ENCODE assay signal across 8 cellular contexts in genomic region chr3:49092948-49093852, GRCh38.
DNase-seq lines count a peak whose midpoint lies in the region; ATAC-seq lines count a peak whose summit lies in the region.

No MANE protein-coding gene starts in this region.

- peak overlapping the region; percentile 94 for H3K4me3 ChIP-seq in effector memory CD4-positive, alpha-beta T cell (ENCODE audit: insufficient read depth, low read depth, low read length, poor library complexity, severe bottlenecking)

- DNase-seq in AG08396 (ENCODE audit: low spot score) (peak; percentile 79), NCI-H524 (lab: John Stamatoyannopoulos, UW) (peak; percentile 56 to 82), memory B cell (ENCODE audit: low spot score in 2 of 2) (peak; percentile 77 to 86)
- DNase-seq in activated CD8-positive, alpha-beta memory T cell treated with anti-CD3 and anti-CD28 coated beads for 1 hour (ENCODE audit: extremely low read depth in 1 of 2, low read depth in 1 of 2), result peak; percentile 45 to 74
- DNase-seq in effector memory CD4-positive, alpha-beta T cell, result peak; percentile 61 to 68 (median 67)
- peak; percentile 59 for DNase-seq in stimulated activated CD8-positive, alpha-beta memory T cell treated with anti-CD3 and anti-CD28 coated beads, Interleukin-12 subunit alpha, Interleukin-12 subunit beta, amount 100 ng/mL, for 1 hour (ENCODE audit: low read depth)

- H3K9me3 ChIP-seq in effector memory CD4-positive, alpha-beta T cell (ENCODE audit: control insufficient read depth, low read length), result no peaks in the 10 kb centered on the region

- peaks cover 10% of the 10 kb centered on the region for H3K36me3 ChIP-seq in effector memory CD4-positive, alpha-beta T cell (ENCODE audit: control insufficient read depth, insufficient read depth, low read length)

- ATAC-seq in GM18868 (IDR thresholded peaks at IDR 0.05; ENCODE audit: unreplicated experiment) (peak; percentile 40), HG03139 (IDR thresholded peaks at IDR 0.05; ENCODE audit: unreplicated experiment) (peak; percentile 20), memory B cell (ENCODE audit: low read depth) (peak; percentile 39)

- H3K4me3 Mint-ChIP-seq in memory B cell, result peak overlapping the region; percentile 93

- H3K4me1 ChIP-seq in effector memory CD4-positive, alpha-beta T cell (ENCODE audit: control insufficient read depth, insufficient read depth, low read length, poor library complexity, severe bottlenecking), result peaks cover 23% of the 10 kb centered on the region

- H3K36me3 Mint-ChIP-seq in memory B cell, result peaks cover 5% of the 10 kb centered on the region

- H3K27me3 Mint-ChIP-seq in memory B cell, result no peaks in the 10 kb centered on the region

- no peaks in the 10 kb centered on the region for H3K27me3 ChIP-seq in effector memory CD4-positive, alpha-beta T cell (replicated peaks; ENCODE audit: control insufficient read depth, insufficient read depth, low read length, poor library complexity, severe bottlenecking)

- peaks cover 13% of the 10 kb centered on the region for H3K4me1 Mint-ChIP-seq in memory B cell

- H3K27ac Mint-ChIP-seq in memory B cell, result peak overlapping the region; percentile 96

- H3K9me3 Mint-ChIP-seq in memory B cell, result no peaks in the 10 kb centered on the region

- H3K27ac ChIP-seq in effector memory CD4-positive, alpha-beta T cell (ENCODE audit: insufficient read depth, low read length, poor library complexity, severe bottlenecking), result peak overlapping the region; percentile 90

Comparison
In these comparisons a context has a peak if more than half of its experiments do, and no peak if none do; other contexts are left out.
1. Peak in every context shown above with its lines: DNase-seq, ATAC-seq, H3K4me3 ChIP-seq and H3K27ac ChIP-seq.